ENCODE assay signal across 8 cellular contexts in genomic region chr1:31936278-31936965, GRCh38. TPM values are rescaled to one million over a fixed set of nuclear protein-coding genes. Genes with fewer than 3 reads are reported as not detected.
DNase-seq lines count a peak whose midpoint lies in the region; ATAC-seq and TF ChIP-seq lines count a peak whose summit lies in the region.

No MANE protein-coding gene starts in this region.

- H3K36me3 ChIP-seq in colonic mucosa = no peaks in the 10 kb centered on the region

- H3K9ac ChIP-seq in colonic mucosa (ENCODE audit: low read depth in 2 of 2, low read length in 2 of 2) = peak overlapping the region; percentile 90 to 97

- TF ChIP-seq POLR2A in NB4 (IDR thresholded peaks at IDR 0.05; ENCODE audit: extremely low read depth, insufficient read length) = no peak

- H3K9me3 Mint-ChIP-seq in naive thymus-derived CD8-positive, alpha-beta T cell = no peaks in the 10 kb centered on the region

- peak overlapping the region; percentile 86 to 99 (median 96) for H3K27ac Mint-ChIP-seq in naive thymus-derived CD8-positive, alpha-beta T cell

- peaks cover 37 to 84% (median 77%) of the 10 kb centered on the region in 4 donors for H3K4me1 Mint-ChIP-seq in naive thymus-derived CD8-positive, alpha-beta T cell

- H3K4me1 ChIP-seq in colonic mucosa = peaks cover 29% of the 10 kb centered on the region

- ATAC-seq in naive thymus-derived CD8-positive, alpha-beta T cell = no peak

- in situ Hi-C loops in Caki2 (cut with HindIII; ENCODE audit: low pct_unique_long_range_greater_than_20kb, low sequenced_read_pairs) = no loop called here

- no peaks in the 10 kb centered on the region for H3K9me3 ChIP-seq in colonic mucosa

- POLR2A ChIA-PET in naive thymus-derived CD8-positive, alpha-beta T cell (lab: Charles Lee) = interaction anchor here (1.5 to 5.1 kb wide), 5 partner anchors 8 to 19 kb away, joined by 5 to 35 read pairs (median 23); no protein-coding TSS in a partner anchor

- no peak for TF ChIP-seq CTCF in NB4 (IDR thresholded peaks at IDR 0.05; ENCODE audit: low read depth, low read length)
- TF ChIP-seq CTCF in colonic mucosa (IDR thresholded peaks at IDR 0.05) = no peak

- no peaks in the 10 kb centered on the region for H3K36me3 Mint-ChIP-seq in naive thymus-derived CD8-positive, alpha-beta T cell

- peak overlapping the region; percentile 92 for H3K27ac ChIP-seq in colonic mucosa

- intact Hi-C loops in colonic mucosa (cut with DNase I) (no loop called here), head of caudate nucleus (cut with DNase I) (no loop called here)

- H3K4me3 Mint-ChIP-seq in naive thymus-derived CD8-positive, alpha-beta T cell = peak overlapping the region; percentile 90 to 100 (median 96)

- DNase-seq in Caki2 (ENCODE audit: low read depth) (peak; percentile 18), NB4 (ENCODE audit: low read depth) (peak; percentile 57), colonic mucosa (no peak), SHP77 treated with DMSO at 0.1 percent for 48 hours (lab: John Stamatoyannopoulos, UW) (no peak), head of caudate nucleus (no peak), NCI-H1694 treated with DMSO at 0.1 percent for 48 hours (lab: John Stamatoyannopoulos, UW) (no peak)
- DNase-seq in naive thymus-derived CD8-positive, alpha-beta T cell = no peak
- no peak for DNase-seq in stimulated activated CD8-positive, alpha-beta memory T cell treated with anti-CD3 and anti-CD28 coated beads, Interleukin-4, amount 100 ng/mL, for 48 hours

- H3K4me3 ChIP-seq in NB4 (ENCODE audit: low read depth, low read length) (peak overlapping the region; percentile 96), colonic mucosa (peak overlapping the region; percentile 45)

- H3K27me3 Mint-ChIP-seq in naive thymus-derived CD8-positive, alpha-beta T cell = no peaks in the 10 kb centered on the region

- H3K27me3 ChIP-seq in colonic mucosa = no peaks in the 10 kb centered on the region

RNA-seq across cellular contexts. Expression of gene PTP4A2, which starts 1.7 kb away (rescaled TPM):
- 308 and 310 TPM in 2 replicates for total RNA-seq in Caki2 (2014; rRNA removed; shearing (Covaris generic); ENCODE audit: low replicate concordance)
- 100 to 1,000 TPM; 240 to 332 TPM for total RNA-seq in colonic mucosa
- 100 to 1,000 TPM; 230 to 235 TPM for total RNA-seq in naive thymus-derived CD8-positive, alpha-beta T cell
- polyA plus RNA-seq in naive thymus-derived CD8-positive, alpha-beta T cell = 100 to 1,000 TPM; 287 to 748 (median 546) TPM

Comparison
In these comparisons a context has a peak if more than half of its experiments do, and no peak if none do; other contexts are left out.
1. DNase-seq: peak in Caki2 (single experiment) and NB4 (single experiment); none in colonic mucosa (single experiment), naive thymus-derived CD8-positive, alpha-beta T cell (0 of 10), SHP77 treated with DMSO at 0.1 percent for 48 hours (single experiment), head of caudate nucleus (0 of 42), stimulated activated CD8-positive, alpha-beta memory T cell treated with anti-CD3 and anti-CD28 coated beads, Interleukin-4, amount 100 ng/mL, for 48 hours (single experiment) and NCI-H1694 treated with DMSO at 0.1 percent for 48 hours (single experiment).